Comparison of ENCODE assay signal across 12 cellular contexts in genomic region chr15:66830358-66830757, GRCh38.
DNase-seq lines count a peak whose midpoint lies in the region; ATAC-seq, FAIRE-seq and TF ChIP-seq lines count a peak whose summit lies in the region.
"Had no signal": no experiment of that assay in that cellular context is flagged by ENCODE, and none has a peak within 500 bp of the region (broad histone marks: within the 10 kb centered on the region; RNA-seq: fewer than 3 reads in every experiment).

No MANE protein-coding gene starts in this region.

- H3K4me2 ChIP-seq in fibroblast of lung (ENCODE audit: extremely low read depth, insufficient read depth, low read length): peak overlapping the region; percentile 41
- no peak overlapping the region for H3K4me2 ChIP-seq in OCI-LY7 (ENCODE audit: low read length)

- intact Hi-C loops in OCI-LY7 (cut with micrococcal nuclease; ENCODE audit: unreplicated experiment): no loop called here

- no peak for FAIRE-seq in RCC 7860 (lab: Jason Lieb, UNC)
- FAIRE-seq: TTC549 had no signal

- ATAC-seq in GM21717 (IDR thresholded peaks at IDR 0.05; ENCODE audit: unreplicated experiment): no peak
- ATAC-seq: activated T-cell treated with anti-CD3 and anti-CD28 coated beads, Interleukin-2, amount 50 U/mL, for 72 hours; effector memory CD8-positive, alpha-beta T cell had no signal

- H3K9me3 Mint-ChIP-seq in mesothelial cell of epicardium: no peaks in the 10 kb centered on the region
- H3K9me3 Mint-ChIP-seq: activated T-cell treated with anti-CD3 and anti-CD28 coated beads, Interleukin-2, amount 50 U/mL, for 72 hours; CD8-positive, alpha-beta memory T cell; effector memory CD8-positive, alpha-beta T cell had no signal

- H3K9me3 ChIP-seq in fibroblast of lung (ENCODE audit: control insufficient read depth, insufficient read depth, low read depth, low read length): no peaks in the 10 kb centered on the region
- H3K9me3 ChIP-seq in OCI-LY7 (ENCODE audit: low read length): no peaks in the 10 kb centered on the region

- H3K9me2 ChIP-seq in OCI-LY7 (ENCODE audit: insufficient read depth, low read length): no peaks in the 10 kb centered on the region

- peaks cover 71% of the 10 kb centered on the region for H3K4me1 Mint-ChIP-seq in mesothelial cell of epicardium
- H3K4me1 Mint-ChIP-seq: CD8-positive, alpha-beta memory T cell had no signal

- H3K4me3 Mint-ChIP-seq in mesothelial cell of epicardium: no peak overlapping the region
- H3K4me3 Mint-ChIP-seq: activated T-cell treated with anti-CD3 and anti-CD28 coated beads, Interleukin-2, amount 50 U/mL, for 72 hours; CD8-positive, alpha-beta memory T cell; effector memory CD8-positive, alpha-beta T cell had no signal

- H3K4me3 ChIP-seq in fibroblast of lung (replicated peaks in 1 of 4; ENCODE audit: control extremely low read depth in 1 of 4, insufficient read depth in 1 of 4, low read depth in 3 of 4, low read length in 4 of 4) (no peak overlapping the region), OCI-LY7 (ENCODE audit: low read depth, low read length, poor library complexity, severe bottlenecking) (no peak overlapping the region)

- H3K27me3 Mint-ChIP-seq in mesothelial cell of epicardium (ENCODE audit: low read depth): no peaks in the 10 kb centered on the region

- H3K4me1 ChIP-seq in fibroblast of lung (ENCODE audit: control insufficient read depth, extremely low read depth, insufficient read depth, low read length): peaks cover 8% of the 10 kb centered on the region
- peaks cover 33% of the 10 kb centered on the region for H3K4me1 ChIP-seq in OCI-LY7 (ENCODE audit: insufficient read depth, low read length, poor library complexity, severe bottlenecking)

- H3K27ac ChIP-seq in fibroblast of lung (ENCODE audit: insufficient read depth, low read length) (peak overlapping the region; percentile 4), OCI-LY7 (ENCODE audit: low read depth, low read length, poor library complexity, severe bottlenecking) (no peak overlapping the region)

- CTCF ChIA-PET in OCI-LY7 (lab: Charles Lee; ENCODE audit: unreplicated experiment): no interaction called here

- H3K27ac Mint-ChIP-seq in mesothelial cell of epicardium: peak overlapping the region; percentile 79
- H3K27ac Mint-ChIP-seq: activated T-cell treated with anti-CD3 and anti-CD28 coated beads, Interleukin-2, amount 50 U/mL, for 72 hours; effector memory CD8-positive, alpha-beta T cell had no signal

- no peaks in the 10 kb centered on the region for H3K36me3 Mint-ChIP-seq in mesothelial cell of epicardium
- H3K36me3 Mint-ChIP-seq: CD8-positive, alpha-beta memory T cell had no signal

- POLR2A ChIA-PET in OCI-LY7 (lab: Charles Lee): interaction anchor here (1.4 kb wide), 1 partner anchor 116 kb away, joined by 3 read pairs; no protein-coding TSS in a partner anchor

- no peaks in the 10 kb centered on the region for H3K79me2 ChIP-seq in fibroblast of lung (ENCODE audit: control insufficient read depth, insufficient read depth, low read length)
- no peaks in the 10 kb centered on the region for H3K79me2 ChIP-seq in OCI-LY7 (ENCODE audit: insufficient read depth, low read depth, low read length)

- BruUV-seq in OCI-LY7 (replicated peaks; lab: Mats Ljungman, UMichigan): no TSS peak

- no peaks in the 10 kb centered on the region for H3K27me3 ChIP-seq in fibroblast of lung (ENCODE audit: control insufficient read depth, insufficient read depth, low read length)

- H3K36me3 ChIP-seq in fibroblast of lung (ENCODE audit: control insufficient read depth, insufficient read depth, low read length) (no peaks in the 10 kb centered on the region), OCI-LY7 (ENCODE audit: insufficient read depth, low read length) (no peaks in the 10 kb centered on the region)

- H4K20me1 ChIP-seq in fibroblast of lung (ENCODE audit: control insufficient read depth, extremely low read depth, insufficient read depth, low read length): no peaks in the 10 kb centered on the region
- H4K20me1 ChIP-seq in OCI-LY7 (ENCODE audit: insufficient read depth, low read length): no peaks in the 10 kb centered on the region

- DNase-seq in EH (ENCODE audit: low read depth) (peak; percentile 81), RCC 7860 (ENCODE audit: low spot score) (peak; percentile 47), fibroblast of lung (ENCODE audit: low read depth in 2 of 2) (peak; percentile 61 to 74), mesothelial cell of epicardium (ENCODE audit: low spot score in 2 of 2, unreplicated experiment in 2 of 2) (no peak), OCI-LY7 (ENCODE audit: low spot score) (no peak), NCI-H510A (lab: John Stamatoyannopoulos, UW) (no peak), DMS153 (lab: John Stamatoyannopoulos, UW) (no peak)
- DNase-seq: activated T-cell treated with anti-CD3 and anti-CD28 coated beads, Interleukin-2, amount 50 U/mL, for 72 hours; CD8-positive, alpha-beta memory T cell; effector memory CD8-positive, alpha-beta T cell had no signal

- H2AFZ ChIP-seq in fibroblast of lung (ENCODE audit: low read length) (no peak overlapping the region), OCI-LY7 (ENCODE audit: low read length) (no peak overlapping the region)

- H3K9ac ChIP-seq in fibroblast of lung (ENCODE audit: insufficient read depth, low read length): no peak overlapping the region

- TF ChIP-seq CTCF in fibroblast of lung (conservative IDR thresholded peaks at IDR 0.05 in 1 of 2, IDR thresholded peaks at IDR 0.05 in 1 of 2; ENCODE audit: low read depth in 1 of 2, low read length in 2 of 2) (no peak), mesothelial cell of epicardium (IDR thresholded peaks at IDR 0.05; ENCODE audit: unreplicated experiment) (no peak), OCI-LY7 (conservative IDR thresholded peaks at IDR 0.05; ENCODE audit: low read length) (no peak)

Comparison
In these comparisons a context has a peak if more than half of its experiments do, and no peak if none do; other contexts are left out.
1. DNase-seq: peak in EH (single experiment), RCC 7860 (single experiment) and fibroblast of lung (2 of 2); none in mesothelial cell of epicardium (0 of 2), OCI-LY7 (single experiment), NCI-H510A (single experiment) and DMS153 (single experiment).